Comparison of ENCODE assay signal across 17 cellular contexts in the genomic region with DNA sequence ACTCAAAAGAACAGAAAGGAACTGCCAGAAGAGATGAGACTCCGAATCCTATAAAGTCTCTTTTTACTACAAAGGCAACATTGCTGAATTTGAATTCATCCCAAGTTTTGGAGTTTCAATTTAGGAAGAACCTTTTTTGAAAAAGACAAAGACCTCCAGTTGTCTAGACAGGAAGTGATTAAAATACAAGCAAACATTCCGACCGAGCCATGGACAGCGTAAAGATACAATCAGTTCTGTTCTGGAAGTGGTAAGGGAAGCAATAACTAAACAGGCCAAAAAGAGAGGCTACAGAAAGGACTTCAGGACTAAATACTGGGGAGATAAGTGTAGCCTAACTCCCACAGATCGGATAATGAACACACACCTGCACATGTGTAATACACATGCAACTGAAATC.
DNase-seq lines count a peak whose midpoint lies in the region; ATAC-seq and TF ChIP-seq lines count a peak whose summit lies in the region.
"Had no signal": no experiment of that assay in that cellular context is flagged by ENCODE, and none has a peak within 500 bp of the region (broad histone marks: within the 10 kb centered on the region; RNA-seq: fewer than 3 reads in every experiment).

No MANE protein-coding gene starts in this region.

- DNase-seq in cardiac muscle cell (ENCODE audit: low read depth in 1 of 2, low spot score in 1 of 2): peak in 1 of 2 donors; percentile 52
- DNase-seq in Right ventricle myocardium inferior (ENCODE audit: missing footprints): no peak
- DNase-seq in ascending aorta (ENCODE audit: low spot score in 2 of 2): no peak
- no peak for DNase-seq in hepatocyte (ENCODE audit: low spot score)
- peak; percentile 22 for DNase-seq in testis
- DNase-seq in kidney tubule cell (ENCODE audit: low spot score): no peak
- no peak for DNase-seq in BE2C
- DNase-seq: activated CD4-positive, alpha-beta T cell treated with anti-CD3 and anti-CD28 coated beads for 48 hours; activated T-cell treated with anti-CD3 and anti-CD28 coated beads, Interleukin-2, amount 50 U/mL, for 48 hours; effector memory CD4-positive, alpha-beta T cell; MM.1S; NCI-H1930; NCI-H524 treated with DMSO at 0.1 percent for 48 hours; right cardiac atrium; stimulated activated CD4-positive, alpha-beta T cell treated with anti-CD3 and anti-CD28 coated beads, Interleukin-4, amount 100 ng/mL, for 1 hour; T-helper 9 cell had no signal

- H3K4me2 ChIP-seq in hepatocyte: no peak overlapping the region

- H3K4me3 ChIP-seq in cardiac muscle cell (no peak overlapping the region), ascending aorta (no peak overlapping the region), hepatocyte (no peak overlapping the region), testis (no peak overlapping the region), BE2C (ENCODE audit: low read depth, low read length) (no peak overlapping the region)

- H3K36me3 ChIP-seq in cardiac muscle cell: peaks cover 54% of the 10 kb centered on the region
- peaks cover 64 to 84% of the 10 kb centered on the region in 2 donors for H3K36me3 ChIP-seq in ascending aorta
- no peaks in the 10 kb centered on the region for H3K36me3 ChIP-seq in hepatocyte (replicated peaks; ENCODE audit: insufficient read depth, low read depth)
- no peaks in the 10 kb centered on the region for H3K36me3 ChIP-seq in testis (ENCODE audit: low read depth, missing control alignments)
- peaks cover 42% of the 10 kb centered on the region for H3K36me3 ChIP-seq in BE2C

- ATAC-seq in Right ventricle myocardium inferior (no peak), GM19328 (IDR thresholded peaks at IDR 0.05; ENCODE audit: unreplicated experiment) (no peak)
- ATAC-seq: right cardiac atrium had no signal

- intact Hi-C loops in Right ventricle myocardium inferior (cut with DNase I): loop anchor here (5.0 kb wide), 1 partner anchor 99 kb away; a partner anchor contains a TSS
- intact Hi-C loops in ascending aorta (cut with DNase I): loop anchor here (5.0 kb wide), 2 partner anchors 79 to 224 kb away; no protein-coding TSS in a partner anchor
- intact Hi-C loops in testis (cut with DNase I; ENCODE audit: low total_unique reads): loop anchor here (10.0 kb wide), 1 partner anchor 272 kb away; no protein-coding TSS in a partner anchor

- no peaks in the 10 kb centered on the region for H4K20me1 ChIP-seq in hepatocyte (ENCODE audit: insufficient read depth, poor library complexity, severe bottlenecking)

- H3K79me2 ChIP-seq in hepatocyte: peaks cover 2% of the 10 kb centered on the region

- peak overlapping the region; percentile 58 for H3K27ac ChIP-seq in cardiac muscle cell
- peak overlapping the region; percentile 53 to 87 for H3K27ac ChIP-seq in ascending aorta
- peak overlapping the region; percentile 17 for H3K27ac ChIP-seq in hepatocyte
- peak overlapping the region; percentile 61 to 90 for H3K27ac ChIP-seq in testis

- H3K9me2 ChIP-seq in hepatocyte (replicated peaks; ENCODE audit: insufficient read depth): no peaks in the 10 kb centered on the region

- TF ChIP-seq POLR2A in testis (IDR thresholded peaks at IDR 0.05): no peak

- H3K9me3 ChIP-seq in cardiac muscle cell (ENCODE audit: low read depth) (no peaks in the 10 kb centered on the region), ascending aorta (no peaks in the 10 kb centered on the region), hepatocyte (ENCODE audit: low read depth) (no peaks in the 10 kb centered on the region), testis (no peaks in the 10 kb centered on the region), BE2C (no peaks in the 10 kb centered on the region)

- WGBS in hepatocyte (ENCODE audit: low lambda C conversion rate, missing lambda C conversion rate): 50% methylated on average over 5 of the region's 5 CpGs
- WGBS in testis, 2 donors: 29 to 31% methylated on average over 5 of the region's 5 CpGs

- H3K27me3 ChIP-seq in cardiac muscle cell (no peaks in the 10 kb centered on the region), ascending aorta (no peaks in the 10 kb centered on the region), hepatocyte (no peaks in the 10 kb centered on the region), testis (no peaks in the 10 kb centered on the region), BE2C (no peaks in the 10 kb centered on the region)

- H2AFZ ChIP-seq in hepatocyte: no peak overlapping the region

- H3K4me1 ChIP-seq in cardiac muscle cell (ENCODE audit: low read depth) (no peaks in the 10 kb centered on the region), ascending aorta (peaks cover 3 to 14% of the 10 kb centered on the region in 2 donors), hepatocyte (ENCODE audit: insufficient read depth) (peaks cover 3% of the 10 kb centered on the region), testis (peaks cover 20% of the 10 kb centered on the region), BE2C (no peaks in the 10 kb centered on the region)

- TF ChIP-seq CTCF in cardiac muscle cell (IDR thresholded peaks at IDR 0.05; ENCODE audit: low read depth, low read length) (no peak), ascending aorta (IDR thresholded peaks at IDR 0.05) (no peak), hepatocyte (IDR thresholded peaks at IDR 0.05; ENCODE audit: poor library complexity) (no peak), testis (IDR thresholded peaks at IDR 0.05) (no peak), BE2C (IDR thresholded peaks at IDR 0.05; ENCODE audit: low read depth, low read length) (no peak)

Comparison
In these comparisons a context has a peak if more than half of its experiments do, and no peak if none do; other contexts are left out.
1. H3K27ac ChIP-seq: peak in every context shown above with its lines; median percentile 76 in testis; 70 in ascending aorta; 58 in cardiac muscle cell; 17 in hepatocyte.